Comparison of ENCODE assay signal across 8 cellular contexts in the genomic region with DNA sequence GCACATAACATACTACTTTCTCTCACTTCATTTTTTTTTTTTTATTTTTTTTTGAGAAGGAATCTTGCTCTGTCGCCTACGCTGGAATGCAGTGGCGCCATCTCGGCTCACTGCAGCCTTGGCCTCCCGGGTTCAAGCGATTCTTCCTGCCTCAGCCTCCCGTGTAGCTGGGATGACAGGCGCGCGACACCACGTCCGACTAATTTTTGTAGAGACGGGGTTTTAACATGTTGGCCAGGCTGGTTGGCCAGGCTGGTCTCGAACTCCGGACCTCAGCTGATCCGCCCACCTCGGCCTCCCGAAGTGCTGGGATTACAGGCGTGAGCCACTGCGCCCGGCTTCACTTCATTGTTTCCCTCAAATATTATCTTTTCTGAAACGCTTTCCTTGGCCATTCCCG. TPM values are rescaled to one million over a fixed set of nuclear protein-coding genes. Genes with fewer than 3 reads are reported as not detected.
DNase-seq lines count a peak whose midpoint lies in the region; ATAC-seq and TF ChIP-seq lines count a peak whose summit lies in the region.

No MANE protein-coding gene starts in this region.

- peaks cover 22% of the 10 kb centered on the region for H3K4me1 Mint-ChIP-seq in stimulated activated naive CD8-positive, alpha-beta T cell treated with anti-CD3 and anti-CD28 coated beads, Interleukin-15, Interleukin-2, amounts not matched to agents 100 ng/mL and 50 ng/mL, for 24 hours (ENCODE audit: low read depth)
- H3K4me1 Mint-ChIP-seq in brain, result peaks cover 30% of the 10 kb centered on the region

- TF ChIP-seq CTCF in brain (conservative IDR thresholded peaks at IDR 0.05), result no peak

- no peaks in the 10 kb centered on the region for H3K27me3 ChIP-seq in mononuclear cell (ENCODE audit: insufficient read depth, low read length)

- H3K27ac Mint-ChIP-seq in stimulated activated naive CD8-positive, alpha-beta T cell treated with anti-CD3 and anti-CD28 coated beads, Interleukin-15, Interleukin-2, amounts not matched to agents 100 ng/mL and 50 ng/mL, for 24 hours, result peak overlapping the region; percentile 26
- H3K27ac Mint-ChIP-seq in brain, result peak overlapping the region in 1 of 5 experiments; percentile 96

- H3K4me3 Mint-ChIP-seq in stimulated activated naive CD8-positive, alpha-beta T cell treated with anti-CD3 and anti-CD28 coated beads, Interleukin-15, Interleukin-2, amounts not matched to agents 100 ng/mL and 50 ng/mL, for 24 hours, result peak overlapping the region; percentile 98
- peak overlapping the region; percentile 97 to 100 (median 98) for H3K4me3 Mint-ChIP-seq in brain

- H3K9me3 Mint-ChIP-seq in stimulated activated naive CD8-positive, alpha-beta T cell treated with anti-CD3 and anti-CD28 coated beads, Interleukin-15, Interleukin-2, amounts not matched to agents 100 ng/mL and 50 ng/mL, for 24 hours, result no peaks in the 10 kb centered on the region
- no peaks in the 10 kb centered on the region for H3K9me3 Mint-ChIP-seq in brain

- H3K36me3 Mint-ChIP-seq in stimulated activated naive CD8-positive, alpha-beta T cell treated with anti-CD3 and anti-CD28 coated beads, Interleukin-15, Interleukin-2, amounts not matched to agents 100 ng/mL and 50 ng/mL, for 24 hours (ENCODE audit: low read depth), result peaks cover 30% of the 10 kb centered on the region
- H3K36me3 Mint-ChIP-seq in brain, result peaks cover 37% of the 10 kb centered on the region

- H3K27me3 Mint-ChIP-seq in stimulated activated naive CD8-positive, alpha-beta T cell treated with anti-CD3 and anti-CD28 coated beads, Interleukin-15, Interleukin-2, amounts not matched to agents 100 ng/mL and 50 ng/mL, for 24 hours, result no peaks in the 10 kb centered on the region
- H3K27me3 Mint-ChIP-seq in brain, result peaks cover 7% of the 10 kb centered on the region

- peak overlapping the region; percentile 87 for H3K4me3 ChIP-seq in mononuclear cell (ENCODE audit: low read length)

- no peaks in the 10 kb centered on the region for H3K9me3 ChIP-seq in mononuclear cell (ENCODE audit: low read depth, low read length)

- ATAC-seq in stimulated activated naive CD8-positive, alpha-beta T cell treated with anti-CD3 and anti-CD28 coated beads, Interleukin-15, Interleukin-2, amounts not matched to agents 100 U/mL and 50 U/mL, for 24 hours, result no peak
- ATAC-seq in HG03354 (IDR thresholded peaks at IDR 0.05; ENCODE audit: poor library complexity, severe bottlenecking, unreplicated experiment), result no peak

- peaks cover 20% of the 10 kb centered on the region for H3K4me1 ChIP-seq in mononuclear cell (ENCODE audit: insufficient read depth, low read length)

- no peak for DNase-seq in stimulated activated naive CD8-positive, alpha-beta T cell treated with anti-CD3 and anti-CD28 coated beads, Interleukin-15, Interleukin-2, amounts not matched to agents 100 U/mL and 50 U/mL, for 24 hours
- DNase-seq in NCI-H128 (lab: John Stamatoyannopoulos, UW; ENCODE audit: unreplicated experiment), result no peak
- DNase-seq in stimulated activated CD4-positive, alpha-beta T cell treated with anti-CD3 and anti-CD28 coated beads, Interleukin-4, amount 100 ng/mL, for 1 hour, result no peak
- DNase-seq in NCI-H1930 (lab: John Stamatoyannopoulos, UW), result no peak

RNA-seq across cellular contexts. Expression of a gene that starts 0.6 kb away (rescaled TPM):
- 83.1 TPM for polyA plus RNA-seq in brain (ENCODE audit: insufficient read depth, low read depth, low replicate concordance)
- 36.2 TPM for total RNA-seq in mononuclear cell

RNA-seq across cellular contexts. Expression of a gene that starts 23.2 kb away (rescaled TPM):
- polyA plus RNA-seq in brain (ENCODE audit: insufficient read depth, low read depth, low replicate concordance), result 55.2 TPM
- 115 TPM for total RNA-seq in mononuclear cell

RNA-seq across cellular contexts. Expression of a gene that starts 57.5 kb away (rescaled TPM):
- 173 TPM for polyA plus RNA-seq in brain (ENCODE audit: insufficient read depth, low read depth, low replicate concordance)
- 89.4 TPM for total RNA-seq in mononuclear cell

RNA-seq across cellular contexts. Expression of a gene that starts 57.7 kb away (rescaled TPM):
- 103 TPM for polyA plus RNA-seq in brain (ENCODE audit: insufficient read depth, low read depth, low replicate concordance)
- 54.5 TPM for total RNA-seq in mononuclear cell
